2 cellular contexts compared by ENCODE assay signal in the genomic region with DNA sequence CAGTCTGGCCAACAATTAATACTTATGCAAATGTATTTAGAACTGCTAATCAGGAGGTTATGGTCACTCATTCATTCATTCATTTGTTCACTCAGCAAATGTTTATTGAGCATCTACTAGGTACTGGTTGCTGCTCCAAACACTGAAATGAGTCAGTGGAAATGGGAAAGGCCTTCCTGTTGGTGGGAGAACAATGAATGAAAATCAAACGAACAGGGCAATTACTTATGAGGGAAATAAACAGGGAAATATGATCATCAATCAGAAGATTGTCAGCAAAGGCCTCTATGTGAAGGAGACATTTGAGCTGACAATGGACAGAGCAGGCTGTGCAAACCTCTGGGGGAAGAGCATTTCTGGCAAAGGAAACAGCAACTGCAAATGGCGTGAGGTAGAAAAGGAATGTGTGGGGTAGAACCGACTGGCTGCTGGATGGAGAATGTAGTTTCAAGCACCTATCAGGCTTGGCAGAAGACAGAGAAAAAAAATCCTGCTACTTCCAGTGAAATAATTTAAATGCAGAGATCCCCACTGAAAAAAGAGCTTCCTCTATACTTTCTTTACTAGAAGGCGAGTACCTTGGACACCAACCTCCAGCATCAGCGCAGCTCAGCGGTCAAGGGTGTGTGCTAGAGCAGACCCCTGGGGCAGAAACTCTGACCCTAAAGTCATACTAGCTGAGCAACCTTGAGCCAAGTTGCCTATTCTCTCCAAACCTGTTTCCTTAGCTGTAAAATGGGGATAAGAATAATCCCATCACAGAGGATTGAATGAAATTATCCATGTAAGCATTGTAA.
TF ChIP-seq lines count a peak whose summit lies in the region.

No MANE protein-coding gene starts in this region.

TF ChIP-seq in HepG2, 621 proteins besides CTCF, POLR2A, EP300 and RAD21:
- no peak for TF ChIP-seq ZNF619 (CRISPR knock-in tag; IDR thresholded peaks at IDR 0.05)
- 0 out of 2 replicates have a peak, but pooled peaks have one; percentile 49 for TF ChIP-seq ZNF24 (IDR thresholded peaks at IDR 0.05)

TF ChIP-seq in endothelial cell of umbilical vein, 7 proteins besides CTCF, POLR2A, EP300 and RAD21:
- TF ChIP-seq FOS (IDR thresholded peaks at IDR 0.05; ENCODE audit: borderline replicate concordance, insufficient read depth, low read length) (peak; percentile 33), MYC (IDR thresholded peaks at IDR 0.05; ENCODE audit: low read depth, low read length) (no peak), GATA2 (IDR thresholded peaks at IDR 0.05; ENCODE audit: insufficient read depth, insufficient read length, low read depth, low read length) (no peak), POLR2AphosphoS5 (IDR thresholded peaks at IDR 0.05; ENCODE audit: insufficient read depth, low read depth, low read length) (no peak), JUN (IDR thresholded peaks at IDR 0.05; ENCODE audit: borderline replicate concordance, insufficient read depth, insufficient read length, low read depth) (peak; percentile 70)
